In the genomic region with DNA sequence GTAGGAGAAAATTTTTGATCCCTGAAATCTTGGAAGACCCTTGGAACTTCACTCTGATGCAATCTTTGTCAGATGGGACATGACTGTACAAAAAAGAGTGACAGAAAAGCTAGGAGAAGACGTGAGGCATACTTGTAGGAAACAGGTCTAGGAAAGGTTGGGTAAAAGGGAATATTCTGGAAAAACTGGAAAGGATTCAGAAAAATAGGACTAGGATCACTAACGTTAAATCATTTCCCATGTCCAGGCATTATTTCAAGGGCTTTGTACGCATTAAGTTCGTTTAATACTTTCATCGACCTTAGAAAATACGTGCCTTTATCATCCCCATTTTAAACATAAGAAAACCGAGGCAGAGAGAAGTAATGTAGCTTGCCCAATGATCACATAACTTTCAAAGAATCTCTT, we compare ENCODE assay signal across 15 cellular contexts. TPM values are rescaled to one million over a fixed set of nuclear protein-coding genes. Genes with fewer than 3 reads are reported as not detected.
A peak's percentile ranks its signal among the peaks of the same experiment; 100 is the strongest.
DNase-seq lines count a peak whose midpoint lies in the region; ATAC-seq and TF ChIP-seq lines count a peak whose summit lies in the region.
"Had no signal": no experiment of that assay in that cellular context is flagged by ENCODE, and none has a peak within 500 bp of the region (broad histone marks: within the 10 kb centered on the region; RNA-seq: fewer than 3 reads in every experiment).

No MANE protein-coding gene starts in this region.

- H3K4me3 ChIP-seq in ascending aorta (peak overlapping the region; percentile 51 to 69), lower lobe of right lung (peak overlapping the region; percentile 45), spleen (peak overlapping the region in 2 of 8 donors; percentile 11 to 48)

- 67 to 83% (median 77%) methylated on average over 7 of the region's 7 CpGs for WGBS in spleen, 5 donors

- H3K4me3 Mint-ChIP-seq in Calu3 (ENCODE audit: low read depth, unreplicated experiment) = peak overlapping the region; percentile 2
- no peak overlapping the region for H3K4me3 Mint-ChIP-seq in activated naive CD4-positive, alpha-beta T cell treated with anti-CD3 and anti-CD28 coated beads, Interleukin-2, amount 10 ng/mL, durations not matched to agents 7 days and 5 days
- H3K4me3 Mint-ChIP-seq: activated naive CD8-positive, alpha-beta T cell had no signal

- no peaks in the 10 kb centered on the region for H3K27me3 ChIP-seq in ascending aorta
- H3K27me3 ChIP-seq in lower lobe of right lung (ENCODE audit: low read depth) = no peaks in the 10 kb centered on the region
- H3K27me3 ChIP-seq in spleen (replicated peaks in 1 of 7) = peaks cover 0 to 5% (median 0%) of the 10 kb centered on the region in 7 donors

- H3K36me3 ChIP-seq in ascending aorta (no peaks in the 10 kb centered on the region), lower lobe of right lung (no peaks in the 10 kb centered on the region), spleen (no peaks in the 10 kb centered on the region)
- H3K36me3 ChIP-seq: WERI-Rb-1 had no signal

- peak overlapping the region; percentile 76 to 91 for H3K27ac ChIP-seq in ascending aorta
- H3K27ac ChIP-seq in lower lobe of right lung = peak overlapping the region; percentile 19
- H3K27ac ChIP-seq in spleen = peak overlapping the region in 7 of 8 donors; percentile 55 to 87 (median 75)
- H3K27ac ChIP-seq: WERI-Rb-1 had no signal

- peaks cover 25% of the 10 kb centered on the region for H3K4me1 Mint-ChIP-seq in Calu3 (ENCODE audit: low read depth, unreplicated experiment)
- H3K4me1 Mint-ChIP-seq in activated naive CD4-positive, alpha-beta T cell treated with anti-CD3 and anti-CD28 coated beads, Interleukin-2, amount 10 ng/mL, durations not matched to agents 7 days and 5 days = no peaks in the 10 kb centered on the region

- peaks cover 0 to 13% of the 10 kb centered on the region in 2 donors for H3K4me1 ChIP-seq in ascending aorta
- peaks cover 43% of the 10 kb centered on the region for H3K4me1 ChIP-seq in lower lobe of right lung
- peaks cover 0 to 71% (median 37%) of the 10 kb centered on the region in 6 donors for H3K4me1 ChIP-seq in spleen

- peak overlapping the region; percentile 87 for H3K27ac Mint-ChIP-seq in Calu3 (ENCODE audit: unreplicated experiment)
- no peak overlapping the region for H3K27ac Mint-ChIP-seq in activated naive CD4-positive, alpha-beta T cell treated with anti-CD3 and anti-CD28 coated beads, Interleukin-2, amount 10 ng/mL, durations not matched to agents 7 days and 5 days
- H3K27ac Mint-ChIP-seq: activated naive CD8-positive, alpha-beta T cell had no signal

- peaks cover 15% of the 10 kb centered on the region for H3K36me3 Mint-ChIP-seq in Calu3 (ENCODE audit: insufficient read depth, unreplicated experiment)
- H3K36me3 Mint-ChIP-seq in activated naive CD4-positive, alpha-beta T cell treated with anti-CD3 and anti-CD28 coated beads, Interleukin-2, amount 10 ng/mL, durations not matched to agents 7 days and 5 days = no peaks in the 10 kb centered on the region
- H3K36me3 Mint-ChIP-seq: activated naive CD8-positive, alpha-beta T cell had no signal

- no peak for ATAC-seq in lower lobe of right lung
- no peak for ATAC-seq in GM21447 (IDR thresholded peaks at IDR 0.05; ENCODE audit: unreplicated experiment)
- no peak for ATAC-seq in GM18909 (IDR thresholded peaks at IDR 0.05; ENCODE audit: poor library complexity, unreplicated experiment)

- no peak for TF ChIP-seq CTCF in Calu3 (IDR thresholded peaks at IDR 0.05; ENCODE audit: unreplicated experiment)
- no peak for TF ChIP-seq CTCF in ascending aorta (IDR thresholded peaks at IDR 0.05)
- no peak for TF ChIP-seq CTCF in lower lobe of right lung (IDR thresholded peaks at IDR 0.05)
- no peak for TF ChIP-seq CTCF in spleen (IDR thresholded peaks at IDR 0.05 in 8 of 11, conservative IDR thresholded peaks at IDR 0.05 in 3 of 11)

- no peaks in the 10 kb centered on the region for H3K9me3 ChIP-seq in ascending aorta
- no peaks in the 10 kb centered on the region for H3K9me3 ChIP-seq in lower lobe of right lung
- H3K9me3 ChIP-seq in spleen = no peaks in the 10 kb centered on the region

- H3K27me3 Mint-ChIP-seq in Calu3 (ENCODE audit: unreplicated experiment) = no peaks in the 10 kb centered on the region
- H3K27me3 Mint-ChIP-seq in activated naive CD4-positive, alpha-beta T cell treated with anti-CD3 and anti-CD28 coated beads, Interleukin-2, amount 10 ng/mL, durations not matched to agents 7 days and 5 days = peaks cover 13% of the 10 kb centered on the region

- CTCF ChIA-PET in Calu3 (lab: Charles Lee) = no interaction called here
- CTCF ChIA-PET in activated naive CD4-positive, alpha-beta T cell treated with anti-CD3 and anti-CD28 coated beads, Interleukin-2, amount 10 ng/mL, durations not matched to agents 7 days and 5 days (lab: Charles Lee) = no interaction called here

- H3K9me3 Mint-ChIP-seq in Calu3 (ENCODE audit: low read depth, unreplicated experiment) = no peaks in the 10 kb centered on the region
- no peaks in the 10 kb centered on the region for H3K9me3 Mint-ChIP-seq in activated naive CD4-positive, alpha-beta T cell treated with anti-CD3 and anti-CD28 coated beads, Interleukin-2, amount 10 ng/mL, durations not matched to agents 7 days and 5 days

- intact Hi-C loops in Calu3 (cut with micrococcal nuclease; ENCODE audit: unreplicated experiment) (no loop called here), ascending aorta (cut with DNase I) (loop anchor here (2.0 to 10.0 kb wide), 5 partner anchors 61 to 585 kb away; partner anchors contain the start of gene ZFAND5), lower lobe of right lung (cut with DNase I) (no loop called here), spleen (cut with DNase I; ENCODE audit: low total_unique reads) (no loop called here)

- no TSS peak for BruUV-seq in Calu3 (replicated peaks; lab: Mats Ljungman, UMichigan)

- TF ChIP-seq POLR2A in spleen (IDR thresholded peaks at IDR 0.05) = no peak

- DNase-seq in Calu3 (no peak), ascending aorta (ENCODE audit: low spot score in 2 of 2) (no peak), lower lobe of right lung (no peak), spleen (no peak), MV-4-11 (lab: John Stamatoyannopoulos, UW) (no peak)
- no peak for DNase-seq in activated naive CD4-positive, alpha-beta T cell treated with anti-CD3 and anti-CD28 coated beads, Interleukin-2, amount 10 ng/mL, durations not matched to agents 7 days and 5 days
- DNase-seq: COR-L47; effector CD8-positive, alpha-beta T cell; foreskin melanocyte; NCI-H187; NCI-H510A; WERI-Rb-1 had no signal

RNA-seq across cellular contexts. Expression of gene ALDH1A1, which starts 2.9 kb away (rescaled TPM):
- 17.2 and 17.7 TPM in 2 replicates for total RNA-seq in Calu3 (2022)
- total RNA-seq in ascending aorta = 43.9 TPM
- 238 TPM for total RNA-seq in lower lobe of right lung
- total RNA-seq in spleen = 100 to 1,000 TPM in 2 of 7 donors, 10 to 100 TPM in 5; 55.7 to 129 (median 71.9) TPM
- 10 to 100 TPM; 19.1 to 63.4 (median 26.2) TPM for polyA plus RNA-seq in spleen

Comparison
In these comparisons a context has a peak if more than half of its experiments do, and no peak if none do; other contexts are left out.
1. H3K27ac ChIP-seq: peak in every context shown above with its lines; median percentile 84 in ascending aorta; 75 in spleen; 19 in lower lobe of right lung.